26 cellular contexts compared by ENCODE assay signal in the genomic region with DNA sequence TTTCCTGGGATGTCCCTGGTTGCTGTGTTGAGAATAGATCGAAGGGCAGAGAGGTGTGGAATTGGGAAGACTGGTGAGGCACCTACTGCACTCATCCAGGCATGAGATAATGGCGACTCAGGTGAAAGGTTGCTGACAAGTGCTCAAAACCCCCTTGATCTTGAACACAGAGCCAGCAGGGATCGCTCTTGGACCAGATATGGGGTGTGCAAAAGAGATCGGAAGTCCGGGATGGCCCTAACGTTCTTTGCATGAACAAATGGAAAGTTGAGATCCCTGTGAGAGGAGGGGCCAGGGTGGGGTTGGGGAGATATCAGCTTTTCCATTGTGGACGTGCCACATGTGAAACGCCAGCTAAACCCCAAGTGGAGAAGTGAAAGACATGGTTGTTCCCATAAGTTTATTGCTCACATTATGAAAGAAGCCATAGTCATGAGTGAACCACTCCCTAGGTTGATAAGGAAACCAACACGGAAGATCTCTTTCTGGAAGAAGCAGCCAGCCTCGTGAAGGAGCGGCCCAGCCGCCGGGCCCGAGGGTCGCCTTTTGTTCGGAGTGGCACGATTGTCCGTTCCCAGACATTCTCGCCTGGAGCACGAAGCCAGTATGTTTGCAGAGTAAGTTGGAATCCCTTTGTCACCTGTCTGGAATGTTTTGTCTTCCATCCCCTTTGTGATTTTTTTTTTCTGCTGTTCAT. TPM values are rescaled to one million over a fixed set of nuclear protein-coding genes. Genes with fewer than 3 reads are reported as not detected.
"Had no signal": no experiment of that assay in that cellular context is flagged by ENCODE, and none has a peak within 500 bp of the region (broad histone marks: within the 10 kb centered on the region; RNA-seq: fewer than 3 reads in every experiment).

No MANE protein-coding gene starts in this region.

- DNase-seq: activated CD4-positive, alpha-beta T cell treated with anti-CD3 and anti-CD28 coated beads for 48 hours; activated CD4-positive, alpha-beta T cell treated with anti-CD3 and anti-CD28 coated beads, Interleukin-2, amount 50 U/mL, for 4 hours; activated CD4-positive, CD25-positive, alpha-beta regulatory T cell treated with anti-CD3 and anti-CD28 coated beads, Interleukin-2, amount 50 U/mL, for 72 hours; activated CD8-positive, alpha-beta memory T cell treated with anti-CD3 and anti-CD28 coated beads, Interleukin-2, amount 50 U/mL, for 48 hours; activated CD8-positive, alpha-beta T cell treated with anti-CD3 and anti-CD28 coated beads, Interleukin-2, amount 10 ng/mL, durations not matched to agents 7 days and 5 days; activated effector memory CD4-positive, alpha-beta T cell treated with Interleukin-2 at 50 U/mL for 16 hours; activated naive CD4-positive, alpha-beta T cell treated with Interleukin-2 at 50 U/mL for 16 hours; activated T-cell treated with anti-CD3 and anti-CD28 coated beads, Interleukin-2, amount 50 U/mL, for 1 hour; amygdala; IMR-90; KG1; NCI-H1092; NCI-H1417; NCI-H1930; NCI-H2171; NCI-H345; NCI-H510A; NCI-H526 treated with DMSO at 0.1 percent for 48 hours; NCI-H82; NK-92 treated with Interleukin-12 subunit alpha and Interleukin-12 subunit beta, amount 100 ng/mL, for 24 hours; OCI-M1; RPMI8226; SJCRH30; SK-N-SH; T-helper 1 cell had no signal

- H3K4me3 ChIP-seq: SJCRH30 had no signal

- H3K27ac ChIP-seq: SJCRH30 had no signal

- H3K9me3 ChIP-seq: SJCRH30, SK-N-SH had no signal

- H3K27me3 ChIP-seq: SJCRH30 had no signal

- H3K4me2 ChIP-seq: SK-N-SH had no signal

- H3K9me2 ChIP-seq: SK-N-SH had no signal

- H3K9ac ChIP-seq: SK-N-SH had no signal

- H3K36me3 ChIP-seq: SJCRH30 had no signal

RNA-seq across cellular contexts. Expression of gene CLCN4, which starts 22.6 kb away (rescaled TPM):
- total RNA-seq: activated CD8-positive, alpha-beta T cell treated with anti-CD3 and anti-CD28 coated beads, Interleukin-2, amount 10 ng/mL, durations not matched to agents 7 days and 5 days; activated T-helper 1 cell treated with anti-CD3 and anti-CD28 coated beads, Interleukin-12 subunit alpha, Interleukin-12 subunit beta, Interleukin-2, Interleukin-4 antibody, amounts not matched to agents 30 ng/mL and 10 ng/mL and 1 ng/mL, durations not matched to agents 14 hours and 24 hours and 36 hours had no signal
